Comparison of ENCODE assay signal across 23 cellular contexts in the genomic region with DNA sequence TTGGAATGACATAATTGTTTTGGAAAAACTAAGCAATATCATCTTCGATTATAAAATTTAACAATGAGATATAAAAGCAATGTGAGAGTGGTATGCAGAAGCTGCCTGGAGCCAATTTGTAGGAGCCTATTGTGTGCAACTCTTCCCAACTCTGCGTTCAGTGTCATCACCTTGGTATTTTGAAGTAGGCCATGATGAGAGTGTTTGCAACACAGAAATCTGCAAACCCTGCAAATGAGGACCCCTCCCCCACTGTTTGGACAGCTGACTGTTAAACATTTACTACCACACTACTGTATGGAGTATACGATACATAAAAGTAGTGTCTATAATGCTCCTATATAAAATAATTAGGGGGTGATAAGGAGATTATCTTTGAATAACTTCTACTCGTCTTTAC.
DNase-seq lines count a peak whose midpoint lies in the region; ATAC-seq, FAIRE-seq and TF ChIP-seq lines count a peak whose summit lies in the region.
"Had no signal": no experiment of that assay in that cellular context is flagged by ENCODE, and none has a peak within 500 bp of the region (broad histone marks: within the 10 kb centered on the region; RNA-seq: fewer than 3 reads in every experiment).

No MANE protein-coding gene starts in this region.

- H3K4me3 ChIP-seq in bronchial epithelial cell (ENCODE audit: low read depth, low read length) = no peak overlapping the region
- H3K4me3 ChIP-seq in mesenchymal stem cell (ENCODE audit: insufficient read depth in 1 of 2, low read depth in 1 of 2, low read length in 2 of 2) = no peak overlapping the region
- H3K4me3 ChIP-seq in psoas muscle = no peak overlapping the region
- H3K4me3 ChIP-seq: GM23338, heart left ventricle, sigmoid colon, SJSA1, tibial artery had no signal

- H3K79me1 ChIP-seq in mesenchymal stem cell (replicated peaks; ENCODE audit: low read length, poor library complexity, severe bottlenecking) = no peaks in the 10 kb centered on the region

- H3K9me3 ChIP-seq in mesenchymal stem cell (ENCODE audit: control insufficient read depth, low read length) (peaks cover 4% of the 10 kb centered on the region), psoas muscle (no peaks in the 10 kb centered on the region)
- H3K9me3 ChIP-seq: SJSA1, tibial artery had no signal

- no peak overlapping the region for H4K91ac ChIP-seq in mesenchymal stem cell (ENCODE audit: low read length)

- no peak overlapping the region for H3K9ac ChIP-seq in mesenchymal stem cell (ENCODE audit: low read length)

- H3K18ac ChIP-seq in mesenchymal stem cell (ENCODE audit: low read depth in 1 of 2, low read length in 2 of 2) = no peak overlapping the region

- no peak overlapping the region for H2BK12ac ChIP-seq in mesenchymal stem cell (ENCODE audit: low read length in 2 of 2)

- no peak overlapping the region for H2BK15ac ChIP-seq in mesenchymal stem cell (ENCODE audit: low read depth, poor library complexity, severe bottlenecking)

- FAIRE-seq in bronchial epithelial cell (lab: Jason Lieb, UNC) = no peak
- FAIRE-seq: islet of Langerhans had no signal

- no peak overlapping the region for H2BK120ac ChIP-seq in mesenchymal stem cell (ENCODE audit: low read depth, low read length)

- no peak overlapping the region for H2AK5ac ChIP-seq in mesenchymal stem cell (ENCODE audit: low read length, severe bottlenecking)

- H3K27ac ChIP-seq in mesenchymal stem cell (ENCODE audit: low read length, poor library complexity, severe bottlenecking) (no peak overlapping the region), psoas muscle (no peak overlapping the region)
- H3K27ac ChIP-seq: heart left ventricle, sigmoid colon, SJSA1, tibial artery, VCaP had no signal

- TF ChIP-seq CTCF in bronchial epithelial cell (IDR thresholded peaks at IDR 0.05; ENCODE audit: insufficient read depth, low read length, severe bottlenecking) = no peak
- no peak for TF ChIP-seq CTCF in psoas muscle (IDR thresholded peaks at IDR 0.05)

- intact Hi-C loops in psoas muscle (cut with DNase I) = no loop called here

- H3K14ac ChIP-seq in mesenchymal stem cell (ENCODE audit: low read length in 2 of 2) = no peak overlapping the region

- no peak overlapping the region for H3K23ac ChIP-seq in mesenchymal stem cell (ENCODE audit: low read length in 2 of 2)

- ATAC-seq in psoas muscle (no peak), HG02885 (IDR thresholded peaks at IDR 0.05; ENCODE audit: poor library complexity, unreplicated experiment) (no peak)
- ATAC-seq: effector memory CD8-positive, alpha-beta T cell; GM23338; heart left ventricle; naive thymus-derived CD4-positive, alpha-beta T cell had no signal

- DNase-seq in EL (peak; percentile 2), HuH-7.5 (ENCODE audit: low spot score) (peak; percentile 8), bronchial epithelial cell (ENCODE audit: low read depth) (peak; percentile 4), mesenchymal stem cell (peak; percentile 22), psoas muscle (no peak)
- DNase-seq in activated CD4-positive, alpha-beta T cell treated with anti-CD3 and anti-CD28 coated beads, Interleukin-2, amount 50 U/mL, for 1 hour = no peak
- DNase-seq: AML-193; COR-L47; effector memory CD8-positive, alpha-beta T cell; heart left ventricle; IMR-90; MV-4-11; naive thymus-derived CD4-positive, alpha-beta T cell; NCI-H2081; NCI-H526 treated with DMSO at 0.1 percent for 48 hours; sigmoid colon; stimulated activated naive CD4-positive, alpha-beta T cell treated with Interleukin-2 at 50 U/mL for 16 hours; tibial artery had no signal

- no CpG with 5 or more reads among the region's 4 CpGs for WGBS in mesenchymal stem cell
- 74 to 82% (median 75%) methylated on average over 4 of the region's 4 CpGs for WGBS in psoas muscle, 3 donors

- no peaks in the 10 kb centered on the region for H3K27me3 ChIP-seq in bronchial epithelial cell (ENCODE audit: control insufficient read depth, insufficient read depth, low read length)
- H3K27me3 ChIP-seq in mesenchymal stem cell (ENCODE audit: control insufficient read depth in 1 of 2, insufficient read depth in 1 of 2, low read length in 2 of 2) = no peaks in the 10 kb centered on the region
- H3K27me3 ChIP-seq in psoas muscle (ENCODE audit: insufficient read depth in 3 of 3, low read length in 2 of 3) = no peaks in the 10 kb centered on the region
- H3K27me3 ChIP-seq: heart left ventricle, sigmoid colon, SJSA1, tibial artery had no signal

- no peaks in the 10 kb centered on the region for H3K4me1 ChIP-seq in mesenchymal stem cell (ENCODE audit: control insufficient read depth, insufficient read depth, low read depth, low read length)
- no peaks in the 10 kb centered on the region for H3K4me1 ChIP-seq in psoas muscle
- H3K4me1 ChIP-seq: heart left ventricle, sigmoid colon, SJSA1, tibial artery had no signal

- no peak overlapping the region for H2AFZ ChIP-seq in mesenchymal stem cell (ENCODE audit: low read depth, low read length)
- H2AFZ ChIP-seq: GM23338 had no signal

- no peaks in the 10 kb centered on the region for H3K36me3 ChIP-seq in bronchial epithelial cell (ENCODE audit: control insufficient read depth, insufficient read depth, low read length)
- no peaks in the 10 kb centered on the region for H3K36me3 ChIP-seq in mesenchymal stem cell (ENCODE audit: control insufficient read depth in 1 of 2, insufficient read depth in 2 of 2, low read depth in 1 of 2, low read length in 2 of 2)
- no peaks in the 10 kb centered on the region for H3K36me3 ChIP-seq in psoas muscle (ENCODE audit: insufficient read depth in 1 of 2, low read depth in 1 of 2)
- H3K36me3 ChIP-seq: heart left ventricle, sigmoid colon, SJSA1, tibial artery had no signal

- H3K4ac ChIP-seq in mesenchymal stem cell (ENCODE audit: low read depth in 1 of 2, low read length in 2 of 2) = no peak overlapping the region

- H2BK5ac ChIP-seq in mesenchymal stem cell (ENCODE audit: low read depth, low read length, poor library complexity, severe bottlenecking) = no peak overlapping the region

- H3K4me2 ChIP-seq in mesenchymal stem cell (ENCODE audit: low read length, poor library complexity, severe bottlenecking) = no peak overlapping the region
- H3K4me2 ChIP-seq: GM23338 had no signal

- no peak overlapping the region for H4K8ac ChIP-seq in mesenchymal stem cell (ENCODE audit: low read length)

Comparison
In these comparisons a context has a peak if more than half of its experiments do, and no peak if none do; other contexts are left out.
1. DNase-seq: peak in EL (single experiment), HuH-7.5 (single experiment), bronchial epithelial cell (single experiment) and mesenchymal stem cell (single experiment); none in activated CD4-positive, alpha-beta T cell treated with anti-CD3 and anti-CD28 coated beads, Interleukin-2, amount 50 U/mL, for 1 hour (single experiment) and psoas muscle (0 of 2).